8 cellular contexts compared by ENCODE assay signal in the genomic region with DNA sequence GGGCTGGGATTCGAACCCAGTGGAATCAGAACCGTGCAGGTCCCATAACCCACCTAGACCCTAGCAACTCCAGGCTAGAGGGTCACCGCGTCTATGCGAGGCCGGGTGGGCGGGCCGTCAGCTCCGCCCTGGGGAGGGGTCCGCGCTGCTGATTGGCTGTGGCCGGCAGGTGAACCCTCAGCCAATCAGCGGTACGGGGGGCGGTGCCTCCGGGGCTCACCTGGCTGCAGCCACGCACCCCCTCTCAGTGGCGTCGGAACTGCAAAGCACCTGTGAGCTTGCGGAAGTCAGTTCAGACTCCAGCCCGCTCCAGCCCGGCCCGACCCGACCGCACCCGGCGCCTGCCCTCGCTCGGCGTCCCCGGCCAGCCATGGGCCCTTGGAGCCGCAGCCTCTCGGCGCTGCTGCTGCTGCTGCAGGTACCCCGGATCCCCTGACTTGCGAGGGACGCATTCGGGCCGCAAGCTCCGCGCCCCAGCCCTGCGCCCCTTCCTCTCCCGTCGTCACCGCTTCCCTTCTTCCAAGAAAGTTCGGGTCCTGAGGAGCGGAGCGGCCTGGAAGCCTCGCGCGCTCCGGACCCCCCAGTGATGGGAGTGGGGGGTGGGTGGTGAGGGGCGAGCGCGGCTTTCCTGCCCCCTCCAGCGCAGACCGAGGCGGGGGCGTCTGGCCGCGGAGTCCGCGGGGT.
DNase-seq lines count a peak whose midpoint lies in the region; ATAC-seq lines count a peak whose summit lies in the region.

CDH1 (plus strand) TSS at position 247 of the 684 bp plus-strand sequence; CDS start at position 371, 124 bp downstream.

- ATAC-seq in stimulated activated memory B cell treated with anti-CD40 and anti-IgM and Interleukin-4, amounts not matched to agents 10 μg/mL and 1 μg/mL and 100 μg/mL, for 72 hours, result peak; percentile 25
- ATAC-seq in GM19467 (IDR thresholded peaks at IDR 0.05; ENCODE audit: unreplicated experiment), result no peak
- no peak for ATAC-seq in GM21737 (IDR thresholded peaks at IDR 0.05; ENCODE audit: unreplicated experiment)
- no peak for ATAC-seq in GM21360 (IDR thresholded peaks at IDR 0.05; ENCODE audit: unreplicated experiment)

- peak; percentile 58 for DNase-seq in DMS79 (lab: John Stamatoyannopoulos, UW)
- peak; percentile 90 for DNase-seq in NCI-H345 (lab: John Stamatoyannopoulos, UW)

- peak within 1 kb of the TSS; percentile 63 for H3K4me3 Mint-ChIP-seq in stimulated activated memory B cell treated with anti-CD40 and anti-IgM and Interleukin-4, amounts not matched to agents 10 μg/mL and 1 μg/mL and 100 μg/mL, for 72 hours

- H3K27ac ChIP-seq in angular gyrus (ENCODE audit: low read depth, low read length) (peak within 1 kb of the TSS; percentile 81), layer of hippocampus (ENCODE audit: low read depth, low read length) (peak within 1 kb of the TSS; percentile 72)

- peaks cover 7% of the 10 kb centered on the region for H3K27me3 ChIP-seq in layer of hippocampus (ENCODE audit: control insufficient read depth, insufficient read depth, low read length)

- H3K27ac Mint-ChIP-seq in stimulated activated memory B cell treated with anti-CD40 and anti-IgM and Interleukin-4, amounts not matched to agents 10 μg/mL and 1 μg/mL and 100 μg/mL, for 72 hours, result peak within 1 kb of the TSS; percentile 57

- no peaks in the 10 kb centered on the region for H3K36me3 Mint-ChIP-seq in stimulated activated memory B cell treated with anti-CD40 and anti-IgM and Interleukin-4, amounts not matched to agents 10 μg/mL and 1 μg/mL and 100 μg/mL, for 72 hours

- peaks cover 42% of the 10 kb centered on the region for H3K4me1 Mint-ChIP-seq in stimulated activated memory B cell treated with anti-CD40 and anti-IgM and Interleukin-4, amounts not matched to agents 10 μg/mL and 1 μg/mL and 100 μg/mL, for 72 hours

- H3K27me3 Mint-ChIP-seq in stimulated activated memory B cell treated with anti-CD40 and anti-IgM and Interleukin-4, amounts not matched to agents 10 μg/mL and 1 μg/mL and 100 μg/mL, for 72 hours, result peaks cover 48% of the 10 kb centered on the region

- no peaks in the 10 kb centered on the region for H3K9me3 Mint-ChIP-seq in stimulated activated memory B cell treated with anti-CD40 and anti-IgM and Interleukin-4, amounts not matched to agents 10 μg/mL and 1 μg/mL and 100 μg/mL, for 72 hours
